In genomic region chr6:134674562-134674961, GRCh38 we compare ENCODE assay signal across 23 cellular contexts.
DNase-seq lines count a peak whose midpoint lies in the region; TF ChIP-seq lines count a peak whose summit lies in the region.
"Had no signal": no experiment of that assay in that cellular context is flagged by ENCODE, and none has a peak within 500 bp of the region (broad histone marks: within the 10 kb centered on the region; RNA-seq: fewer than 3 reads in every experiment).

No MANE protein-coding gene starts in this region.

- 90% methylated on average over 2 of the region's 2 CpGs for WGBS in liver
- WGBS in testis, 2 donors: 96% methylated on average over 2 of the region's 2 CpGs

- no peak for TF ChIP-seq RAD21 in liver (IDR thresholded peaks at IDR 0.05)

- H3K4me3 ChIP-seq in liver (ENCODE audit: low read depth in 1 of 3, low read length in 3 of 3): no peak overlapping the region
- no peak overlapping the region for H3K4me3 ChIP-seq in testis
- H3K4me3 ChIP-seq: pancreas, right lobe of liver, SK-N-MC, stomach had no signal

- H3K36me3 ChIP-seq in liver (ENCODE audit: control insufficient read depth in 4 of 4, insufficient read depth in 3 of 4, low read depth in 1 of 4, low read length in 3 of 4): no peaks in the 10 kb centered on the region
- H3K36me3 ChIP-seq in testis (ENCODE audit: low read depth, missing control alignments): no peaks in the 10 kb centered on the region
- H3K36me3 ChIP-seq: pancreas, right lobe of liver, stomach had no signal

- TF ChIP-seq CTCF in liver (IDR thresholded peaks at IDR 0.05; ENCODE audit: low read depth, low read length, missing input control) (no peak), testis (IDR thresholded peaks at IDR 0.05) (no peak)

- DNase-seq in NCI-H1092 treated with DMSO at 0.1 percent for 48 hours (lab: John Stamatoyannopoulos, UW) (peak; percentile 54), NCI-H1092 (lab: John Stamatoyannopoulos, UW) (no peak), NCI-H1436 (lab: John Stamatoyannopoulos, UW) (peak; percentile 58), NCI-H69 (lab: John Stamatoyannopoulos, UW) (peak; percentile 95), NOMO-1 (lab: John Stamatoyannopoulos, UW; ENCODE audit: unreplicated experiment in 2 of 2) (no peak), testis (no peak)
- DNase-seq in activated CD8-positive, alpha-beta memory T cell treated with anti-CD3 and anti-CD28 coated beads for 24 hours: no peak
- DNase-seq: activated CD4-positive, alpha-beta T cell treated with anti-CD3 and anti-CD28 coated beads, Interleukin-2, amount 50 U/mL, for 1 hour; activated CD8-positive, alpha-beta memory T cell treated with anti-CD3 and anti-CD28 coated beads, Interleukin-2, amount 50 U/mL, for 4 hours; activated naive CD8-positive, alpha-beta T cell treated with anti-CD3 and anti-CD28 coated beads for 36 hours; CD4-positive, alpha-beta memory T cell; cerebellar nuclear complex; DND-41; naive thymus-derived CD4-positive, alpha-beta T cell; NCI-H2171 treated with DMSO at 0.1 percent for 48 hours; pancreas; right lobe of liver; stomach; T-helper 2 cell; trophoblast cell had no signal

- TF ChIP-seq POLR2A in testis (IDR thresholded peaks at IDR 0.05): no peak

- intact Hi-C loops in testis (cut with DNase I; ENCODE audit: low total_unique reads): no loop called here

- no peaks in the 10 kb centered on the region for H3K9me3 ChIP-seq in liver (ENCODE audit: control insufficient read depth in 4 of 4, low read length in 3 of 4)
- no peaks in the 10 kb centered on the region for H3K9me3 ChIP-seq in testis
- H3K9me3 ChIP-seq: pancreas, right lobe of liver, stomach had no signal

- no peak overlapping the region for H3K9ac ChIP-seq in liver (ENCODE audit: low read depth in 1 of 2, low read length in 2 of 2)

- H3K27ac ChIP-seq in liver (ENCODE audit: low read depth in 1 of 2, low read length in 2 of 2): no peak overlapping the region
- H3K27ac ChIP-seq in testis: no peak overlapping the region
- H3K27ac ChIP-seq: 22Rv1, pancreas, right lobe of liver, stomach had no signal

- no peaks in the 10 kb centered on the region for H3K27me3 ChIP-seq in liver (ENCODE audit: control insufficient read depth in 4 of 4, insufficient read depth in 4 of 4, low read length in 3 of 4)
- no peaks in the 10 kb centered on the region for H3K27me3 ChIP-seq in testis
- H3K27me3 ChIP-seq: pancreas, right lobe of liver, stomach had no signal

- H3K4me1 ChIP-seq in liver (ENCODE audit: control insufficient read depth in 4 of 4, insufficient read depth in 4 of 4, low read length in 3 of 4) (peaks cover 0 to 5% (median 0%) of the 10 kb centered on the region in 4 donors), testis (no peaks in the 10 kb centered on the region)
- H3K4me1 ChIP-seq: right lobe of liver had no signal

TF ChIP-seq in liver, 16 proteins besides CTCF, POLR2A, EP300 and RAD21:
- TF ChIP-seq FOXA2 (IDR thresholded peaks at IDR 0.05) (peak; percentile 16), YY1 (IDR thresholded peaks at IDR 0.05) (no peak), HNF4A (conservative IDR thresholded peaks at IDR 0.05) (no peak), TAF1 (conservative IDR thresholded peaks at IDR 0.05) (no peak), EGR1 (IDR thresholded peaks at IDR 0.05; ENCODE audit: low read depth in 2 of 2) (no peak)

Comparison
In these comparisons a context has a peak if more than half of its experiments do, and no peak if none do; other contexts are left out.
1. DNase-seq: peak in NCI-H1092 treated with DMSO at 0.1 percent for 48 hours (single experiment), NCI-H1436 (single experiment) and NCI-H69 (single experiment); none in NCI-H1092 (single experiment), NOMO-1 (0 of 2), testis (single experiment) and activated CD8-positive, alpha-beta memory T cell treated with anti-CD3 and anti-CD28 coated beads for 24 hours (single experiment).